Comparison of ENCODE assay signal across 9 cellular contexts in the genomic region with DNA sequence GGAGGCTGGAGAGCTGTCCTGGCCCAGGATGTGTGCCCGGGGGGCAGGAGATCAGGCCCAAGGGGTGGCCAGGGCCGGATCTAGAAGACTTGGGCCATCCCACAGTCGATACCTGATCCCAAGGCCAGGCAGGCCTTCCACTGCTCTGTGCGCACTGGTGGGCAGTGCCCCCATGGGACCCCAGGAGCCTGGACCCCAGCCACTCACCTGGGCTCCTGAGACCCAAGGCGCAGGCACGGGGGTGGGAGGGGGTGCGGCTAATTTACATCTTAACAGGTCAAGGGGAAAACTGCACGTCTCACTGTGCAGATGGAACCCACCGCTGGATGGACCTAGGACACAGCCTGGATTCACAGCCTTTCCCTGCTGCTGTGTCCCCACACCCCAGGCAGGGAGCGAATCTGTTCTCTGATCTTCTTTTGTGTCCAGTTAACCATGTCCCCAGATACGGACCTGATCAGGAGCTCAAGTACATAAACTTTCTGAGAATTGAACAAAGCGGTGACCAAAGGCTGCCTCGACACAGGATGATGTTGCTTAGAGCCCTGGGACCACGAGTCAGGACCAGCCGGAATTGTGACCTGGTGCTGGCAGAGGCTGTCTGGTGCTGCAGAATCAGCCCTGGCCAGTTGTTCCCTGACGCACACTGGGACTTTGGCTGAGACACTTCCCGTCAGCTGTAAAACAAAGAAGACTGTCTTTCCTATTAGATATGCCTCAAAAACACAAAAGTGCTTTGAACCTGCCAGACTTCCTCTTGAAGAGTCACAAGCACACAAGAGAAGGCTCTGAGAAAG.
DNase-seq lines count a peak whose midpoint lies in the region; ATAC-seq and TF ChIP-seq lines count a peak whose summit lies in the region.
"Had no signal": no experiment of that assay in that cellular context is flagged by ENCODE, and none has a peak within 500 bp of the region (broad histone marks: within the 10 kb centered on the region; RNA-seq: fewer than 3 reads in every experiment).

No MANE protein-coding gene starts in this region.

- no peaks in the 10 kb centered on the region for H4K20me1 ChIP-seq in H9 (ENCODE audit: control insufficient read depth, insufficient read depth, insufficient read length)

- H3K27ac Mint-ChIP-seq in H9: peak overlapping the region in 1 of 3 experiments; percentile 56; a peak in 2 of 7 replicates

- no peak overlapping the region for H3K18ac ChIP-seq in H9 (ENCODE audit: insufficient read length, low read depth, low read length)

- H3K56ac ChIP-seq in H9 (ENCODE audit: insufficient read length, low read depth, low read length): no peak overlapping the region

- no peak overlapping the region for H3K27ac ChIP-seq in H9 (ENCODE audit: insufficient read length, low read depth, low read length)

- no peaks in the 10 kb centered on the region for H3K4me1 ChIP-seq in H9 (ENCODE audit: insufficient read depth, low read length)

- no peaks in the 10 kb centered on the region for H3K23me2 ChIP-seq in H9 (ENCODE audit: insufficient read length, low read depth, low read length, poor library complexity, severe bottlenecking)

- H3T11ph ChIP-seq in H9 (ENCODE audit: low read length): no peak overlapping the region

- H3K4me3 Mint-ChIP-seq in H9: no peak overlapping the region

- no peak overlapping the region for H2AK5ac ChIP-seq in H9 (ENCODE audit: insufficient read length, low read length)

- H4K5ac ChIP-seq in H9 (ENCODE audit: insufficient read length, low read depth, low read length): no peak overlapping the region

- H2BK15ac ChIP-seq in H9 (ENCODE audit: low read depth, low read length): no peak overlapping the region

- H3K9ac ChIP-seq in H9 (ENCODE audit: extremely low read depth, insufficient read length, low read length): no peak overlapping the region

- no peak overlapping the region for H3K4me2 ChIP-seq in H9 (ENCODE audit: insufficient read depth, insufficient read length, low read length)

- H2BK12ac ChIP-seq in H9 (ENCODE audit: insufficient read length, low read depth, low read length): no peak overlapping the region

- H3K79me1 ChIP-seq in H9 (ENCODE audit: insufficient read depth, low read depth, low read length, poor library complexity, severe bottlenecking): no peaks in the 10 kb centered on the region

- H3K36me3 Mint-ChIP-seq in H9 (ENCODE audit: insufficient read depth in 1 of 3, low read depth in 3 of 3): no peaks in the 10 kb centered on the region

- no CpG with 5 or more reads among the region's 17 CpGs for WGBS in H9 (ENCODE audit: extremely low coverage, insufficient read length, low lambda C conversion rate)

- H2BK20ac ChIP-seq in H9 (ENCODE audit: low read depth, low read length, poor library complexity, severe bottlenecking): no peak overlapping the region

- H3K27me3 Mint-ChIP-seq in H9 (ENCODE audit: low read depth): no peaks in the 10 kb centered on the region; the same call in none of the 2 replicates

- no peak overlapping the region; the same call in 1 of the 2 replicates for H3K14ac ChIP-seq in H9 (ENCODE audit: insufficient read depth, low read length)

- no peaks in the 10 kb centered on the region for H3K9me3 ChIP-seq in H9 (ENCODE audit: control insufficient read depth, low read depth, low read length)

- no peak for TF ChIP-seq CTCF in H9 (conservative IDR thresholded peaks at IDR 0.05)

- no peaks in the 10 kb centered on the region for H3K27me3 ChIP-seq in H9 (ENCODE audit: insufficient read depth, low read length)

- no peak overlapping the region for H2BK120ac ChIP-seq in H9 (ENCODE audit: low read depth, low read length, poor library complexity, severe bottlenecking)

- H4K8ac ChIP-seq in H9 (replicated peaks; ENCODE audit: insufficient read length, low read depth, low read length): no peak overlapping the region

- no peaks in the 10 kb centered on the region for H3K79me2 ChIP-seq in H9 (ENCODE audit: insufficient read depth, low read length)

- intact Hi-C loops in left cardiac atrium (cut with DNase I): loop anchor here in 1 of 2 donors (10.0 kb wide), 1 partner anchor 73 kb away; no protein-coding TSS in a partner anchor

- H2AFZ ChIP-seq in H9 (ENCODE audit: low read length): no peak overlapping the region

- no peaks in the 10 kb centered on the region; a peak in 1 of 5 replicates for H3K9me3 Mint-ChIP-seq in H9

- no peak overlapping the region for H4K91ac ChIP-seq in H9 (ENCODE audit: insufficient read length, low read depth, low read length)

- no peak overlapping the region for H2BK5ac ChIP-seq in H9 (ENCODE audit: insufficient read length, low read length)

- ATAC-seq in left cardiac atrium: peak; percentile 30 to 62

- no peak overlapping the region for H3K23ac ChIP-seq in H9 (ENCODE audit: insufficient read length, low read depth, low read length)

- H3K4ac ChIP-seq in H9 (ENCODE audit: low read depth, low read length): no peak overlapping the region

- peaks cover 0 to 9% of the 10 kb centered on the region in 2 experiments; a peak in 3 of 4 replicates for H3K4me1 Mint-ChIP-seq in H9

- DNase-seq in H9: peak; percentile 31
- DNase-seq in activated T-cell treated with anti-CD3 and anti-CD28 coated beads, Interleukin-2, amount 50 U/mL, for 48 hours: peak; percentile 16 to 17
- peak; percentile 58 for DNase-seq in left cardiac atrium
- DNase-seq in pulmonary artery endothelial cell (ENCODE audit: low read depth, low spot score): peak; percentile 24
- no peak for DNase-seq in 8988T
- DNase-seq in NCI-H1436 treated with DMSO at 0.1 percent for 48 hours (lab: John Stamatoyannopoulos, UW): no peak
- no peak for DNase-seq in GM19238 (ENCODE audit: insufficient read length, low spot score)
- DNase-seq: DMS 273 treated with DMSO at 0.1 percent for 48 hours, NCI-H2029 had no signal

Comparison
In these comparisons a context has a peak if more than half of its experiments do, and no peak if none do; other contexts are left out.
1. DNase-seq: peak in H9 (single experiment), activated T-cell treated with anti-CD3 and anti-CD28 coated beads, Interleukin-2, amount 50 U/mL, for 48 hours (2 of 2), left cardiac atrium (single experiment) and pulmonary artery endothelial cell (single experiment); none in 8988T (single experiment), NCI-H1436 treated with DMSO at 0.1 percent for 48 hours (single experiment) and GM19238 (single experiment).